Comparison of ENCODE assay signal across 10 cellular contexts in the genomic region with DNA sequence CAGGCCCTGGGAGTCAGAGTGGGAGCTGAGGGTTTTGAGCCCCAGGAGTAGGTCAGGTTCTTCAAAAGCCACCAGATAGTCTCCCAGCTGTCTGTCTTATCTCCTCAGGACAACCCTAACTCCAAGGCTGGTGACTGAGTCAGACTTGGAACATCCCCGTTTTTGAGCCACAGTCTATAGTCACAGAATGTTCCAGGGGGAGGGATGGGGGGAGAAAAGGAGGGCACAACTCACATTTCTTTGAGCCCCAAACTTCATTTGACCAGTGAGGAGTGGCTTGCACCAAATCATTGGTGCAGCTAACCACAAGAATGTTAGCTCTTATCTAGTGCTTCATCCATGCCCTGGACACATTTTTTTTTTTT.
DNase-seq lines count a peak whose midpoint lies in the region; ATAC-seq, FAIRE-seq and TF ChIP-seq lines count a peak whose summit lies in the region.
"Had no signal": no experiment of that assay in that cellular context is flagged by ENCODE, and none has a peak within 500 bp of the region (broad histone marks: within the 10 kb centered on the region; RNA-seq: fewer than 3 reads in every experiment).

No MANE protein-coding gene starts in this region.

- TF ChIP-seq POLR2A in A549 (IDR thresholded peaks at IDR 0.05; ENCODE audit: low read length) (no peak), endothelial cell of umbilical vein (IDR thresholded peaks at IDR 0.05; ENCODE audit: low read depth, low read length) (no peak)

- peaks cover 95% of the 10 kb centered on the region for H3K4me1 Mint-ChIP-seq in neural crest cell

- no peaks in the 10 kb centered on the region for H3K79me2 ChIP-seq in endothelial cell of umbilical vein (ENCODE audit: control insufficient read depth, insufficient read depth, low read length)
- H3K79me2 ChIP-seq: parathyroid adenoma had no signal

- no peak overlapping the region for H3K4me3 ChIP-seq in A549
- H3K4me3 ChIP-seq in endothelial cell of umbilical vein (replicated peaks in 1 of 3; ENCODE audit: insufficient read depth in 1 of 3, low read depth in 1 of 3, low read length in 3 of 3), result no peak overlapping the region

- H3K4me3 Mint-ChIP-seq in neural crest cell, result peak overlapping the region; percentile 70

- no peak for TF ChIP-seq EP300 in A549 (IDR thresholded peaks at IDR 0.05)

- H3K27me3 Mint-ChIP-seq in neural crest cell (ENCODE audit: low read depth), result no peaks in the 10 kb centered on the region

- no peaks in the 10 kb centered on the region for H4K20me1 ChIP-seq in endothelial cell of umbilical vein (replicated peaks; ENCODE audit: control insufficient read depth, extremely low read depth, insufficient read depth, low read length)

- DNase-seq in A549 (ENCODE audit: low read depth in 1 of 2, low spot score in 1 of 2), result peak; percentile 51 to 73
- peak; percentile 13 for DNase-seq in NCI-H460 (ENCODE audit: extremely low read depth, low read depth)
- DNase-seq in endothelial cell of umbilical vein (ENCODE audit: low read depth, low spot score), result no peak
- no peak for DNase-seq in neural crest cell (ENCODE audit: low read depth, low spot score)
- DNase-seq in T-helper 9 cell, result no peak
- DNase-seq in cerebellar cortex (ENCODE audit: low spot score), result no peak
- DNase-seq: stimulated activated naive CD4-positive, alpha-beta T cell treated with Interleukin-2 at 50 U/mL for 16 hours had no signal

- BruUV-seq in endothelial cell of umbilical vein (replicated peaks; lab: Mats Ljungman, UMichigan), result no TSS peak

- H3K36me3 Mint-ChIP-seq in neural crest cell (ENCODE audit: low read depth), result peaks cover 2% of the 10 kb centered on the region

- TF ChIP-seq RAD21 in A549 (conservative IDR thresholded peaks at IDR 0.05 in 1 of 2, IDR thresholded peaks at IDR 0.05 in 1 of 2), result no peak

- FAIRE-seq in A549 (lab: Jason Lieb, UNC), result no peak
- FAIRE-seq in endothelial cell of umbilical vein (lab: Jason Lieb, UNC), result no peak

- POLR2A ChIA-PET in A549 (lab: Yijun Ruan, JAX), result interaction anchor here (0.6 to 1.3 kb wide), 2 partner anchors 82 to 90 kb away, joined by 3 to 7 read pairs; no protein-coding TSS in a partner anchor
- POLR2A ChIA-PET in endothelial cell of umbilical vein (lab: Charles Lee), result no interaction called here

- H3K27me3 ChIP-seq in endothelial cell of umbilical vein (ENCODE audit: control insufficient read depth in 2 of 2, insufficient read depth in 2 of 2, low read length in 2 of 2), result no peaks in the 10 kb centered on the region

- H3K4me2 ChIP-seq in A549, result peak overlapping the region; percentile 69
- H3K4me2 ChIP-seq in endothelial cell of umbilical vein (ENCODE audit: insufficient read depth, low read length), result no peak overlapping the region

- ATAC-seq in A549, result peak; percentile 40 to 55; a peak in 4 of 6 replicates
- no peak for ATAC-seq in GM19467 (IDR thresholded peaks at IDR 0.05; ENCODE audit: unreplicated experiment)
- ATAC-seq in GM19452 (IDR thresholded peaks at IDR 0.05; ENCODE audit: unreplicated experiment), result no peak

- intact Hi-C loops in endothelial cell of umbilical vein (cut with micrococcal nuclease), result no loop called here

- H3K9ac ChIP-seq in endothelial cell of umbilical vein (replicated peaks; ENCODE audit: extremely low read depth, insufficient read depth, low read length), result no peak overlapping the region
- H3K9ac ChIP-seq: parathyroid adenoma had no signal

- 0 out of 3 replicates have a peak, but pooled peaks cover 3% of the 10 kb centered on the region for H3K9me3 ChIP-seq in A549
- H3K9me3 ChIP-seq in endothelial cell of umbilical vein (replicated peaks; ENCODE audit: control insufficient read depth, insufficient read depth, low read length), result no peaks in the 10 kb centered on the region

- H3K9me3 Mint-ChIP-seq in neural crest cell, result no peaks in the 10 kb centered on the region

- TF ChIP-seq CTCF in A549 (IDR thresholded peaks at IDR 0.05) (no peak), endothelial cell of umbilical vein (IDR thresholded peaks at IDR 0.05; ENCODE audit: extremely low read depth in 1 of 2, insufficient read depth in 1 of 2, low read depth in 1 of 2, low read length in 2 of 2) (no peak), neural crest cell (conservative IDR thresholded peaks at IDR 0.05) (no peak)

- H3K4me1 ChIP-seq in A549, result peaks cover 65% of the 10 kb centered on the region
- H3K4me1 ChIP-seq in endothelial cell of umbilical vein (ENCODE audit: control insufficient read depth, extremely low read depth, insufficient read depth, low read length), result peaks cover 58% of the 10 kb centered on the region

- H3K27ac Mint-ChIP-seq in neural crest cell (ENCODE audit: unreplicated experiment), result peak overlapping the region; percentile 99

- dilution Hi-C loops in endothelial cell of umbilical vein (cut with MboI; ENCODE audit: extremely low pct_ligation_motif_present, low sequenced_read_pairs), result no loop called here

- 0% methylated on average over 1 of the region's 1 CpG for WGBS in A549 (ENCODE audit: missing lambda C conversion rate)

- peak overlapping the region; percentile 32 for H2AFZ ChIP-seq in endothelial cell of umbilical vein (ENCODE audit: low read depth, low read length)
- H2AFZ ChIP-seq: parathyroid adenoma had no signal

- H3K27ac ChIP-seq in A549 (peak overlapping the region; percentile 90 to 98), endothelial cell of umbilical vein (ENCODE audit: insufficient read depth, low read depth, low read length) (peak overlapping the region; percentile 46)

- no peaks in the 10 kb centered on the region for H3K36me3 ChIP-seq in endothelial cell of umbilical vein (ENCODE audit: control insufficient read depth in 2 of 2, extremely low read depth in 1 of 2, insufficient read depth in 2 of 2, low read length in 2 of 2)

- CTCF ChIA-PET in A549 (lab: Yijun Ruan, JAX) (interaction anchor here (0.8 kb wide), 1 partner anchor 301 kb away, joined by 3 read pairs; no protein-coding TSS in a partner anchor), endothelial cell of umbilical vein (lab: Charles Lee) (interaction anchor here (0.8 to 1.2 kb wide), 2 partner anchors 244 to 301 kb away, joined by 3 to 5 read pairs; a partner anchor contains a TSS)

- H3K9me1 ChIP-seq in endothelial cell of umbilical vein (replicated peaks; ENCODE audit: control insufficient read depth, extremely low read depth, insufficient read depth, low read length), result no peaks in the 10 kb centered on the region

TF ChIP-seq in A549, 52 proteins besides CTCF, POLR2A, EP300 and RAD21:
- TF ChIP-seq GATA3 (IDR thresholded peaks at IDR 0.05; ENCODE audit: borderline replicate concordance) (peak; percentile 28; the same call in 1 of the 2 replicates), TFCP2L1 (CRISPR knock-in tag; IDR thresholded peaks at IDR 0.05) (no peak)

TF ChIP-seq in endothelial cell of umbilical vein, 7 proteins besides CTCF, POLR2A, EP300 and RAD21:
- TF ChIP-seq EZH2 (IDR thresholded peaks at IDR 0.05; ENCODE audit: borderline replicate concordance, low read depth, low read length, severe bottlenecking), result no peak
- no peak for TF ChIP-seq FOS (IDR thresholded peaks at IDR 0.05; ENCODE audit: borderline replicate concordance, insufficient read depth, low read length)
- peak; percentile 43 for TF ChIP-seq GATA2 (IDR thresholded peaks at IDR 0.05; ENCODE audit: insufficient read depth, insufficient read length, low read depth, low read length)
- no peak for TF ChIP-seq MYC (IDR thresholded peaks at IDR 0.05; ENCODE audit: low read depth, low read length)
- no peak for TF ChIP-seq POLR2AphosphoS5 (IDR thresholded peaks at IDR 0.05; ENCODE audit: insufficient read depth, low read depth, low read length)
- TF ChIP-seq, protein P1, sequence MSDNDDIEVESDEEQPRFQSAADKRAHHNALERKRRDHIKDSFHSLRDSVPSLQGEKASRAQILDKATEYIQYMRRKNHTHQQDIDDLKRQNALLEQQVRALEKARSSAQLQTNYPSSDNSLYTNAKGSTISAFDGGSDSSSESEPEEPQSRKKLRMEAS (IDR thresholded peaks at IDR 0.05; ENCODE audit: insufficient read depth, insufficient read length), result no peak
- no peak for TF ChIP-seq JUN (IDR thresholded peaks at IDR 0.05; ENCODE audit: borderline replicate concordance, insufficient read depth, insufficient read length, low read depth)

Comparison
In these comparisons a context has a peak if more than half of its experiments do, and no peak if none do; other contexts are left out.
1. ATAC-seq: peak in A549 (2 of 2); none in GM19467 (single experiment) and GM19452 (single experiment).
2. DNase-seq: peak in A549 (2 of 2) and NCI-H460 (single experiment); none in endothelial cell of umbilical vein (single experiment), neural crest cell (single experiment), T-helper 9 cell (single experiment) and cerebellar cortex (single experiment).